ENCODE assay signal across 1 cellular context in the genomic region with DNA sequence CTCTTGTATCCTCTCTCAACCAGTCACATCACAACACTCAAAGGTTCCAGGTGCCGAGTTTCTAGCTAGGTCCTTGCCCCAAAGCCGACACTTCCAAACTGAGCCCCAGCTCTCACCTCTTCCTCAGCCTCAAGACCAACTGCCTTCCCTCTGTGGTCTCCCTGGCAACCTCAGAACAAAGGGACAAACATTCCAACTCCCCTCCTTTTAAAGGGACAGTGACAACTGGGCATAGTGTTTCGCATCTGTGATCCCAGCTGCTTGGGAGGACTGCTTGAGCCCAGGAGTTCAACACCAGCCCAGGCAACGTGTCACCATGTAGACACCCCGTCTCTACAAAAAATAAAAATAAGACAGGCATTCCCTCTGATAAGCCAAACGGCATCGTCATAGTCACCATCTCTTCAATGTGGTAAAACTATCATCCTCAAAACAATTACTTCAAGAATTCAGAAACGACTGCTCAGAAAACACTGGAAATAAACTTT.
TF ChIP-seq lines count a peak whose summit lies in the region.

No MANE protein-coding gene starts in this region.

TF ChIP-seq in K562, 482 proteins besides CTCF, POLR2A, EP300 and RAD21:
- TF ChIP-seq PKNOX1 (IDR thresholded peaks at IDR 0.05) (0 out of 2 replicates have a peak, but pooled peaks have one; percentile 15), TFAP4 (CRISPR knock-in tag; IDR thresholded peaks at IDR 0.05; ENCODE audit: borderline replicate concordance) (peak; percentile 22; the same call in 1 of the 2 replicates), RFX1 (IDR thresholded peaks at IDR 0.05) (peak; percentile 86), TEAD1 (CRISPR knock-in tag; IDR thresholded peaks at IDR 0.05) (0 out of 4 replicates have a peak, but pooled peaks of 1 of the 2 experiments have one; percentile 68), ERF (CRISPR knock-in tag; IDR thresholded peaks at IDR 0.05) (no peak), XRCC4 (IDR thresholded peaks at IDR 0.05; ENCODE audit: extremely low read depth, insufficient read depth, insufficient read length) (no peak), ZFP91 (CRISPR knock-in tag; IDR thresholded peaks at IDR 0.05) (peak; percentile 97), RUNX1 (IDR thresholded peaks at IDR 0.05; ENCODE audit: low read depth) (no peak), FOXJ2 (tag; IDR thresholded peaks at IDR 0.05) (0 out of 2 replicates have a peak, but pooled peaks have one; percentile 52), RERE (CRISPR knock-in tag; IDR thresholded peaks at IDR 0.05; ENCODE audit: borderline replicate concordance) (no peak), CBX5 (IDR thresholded peaks at IDR 0.05; ENCODE audit: borderline replicate concordance, low read depth) (no peak), HDAC2 (IDR thresholded peaks at IDR 0.05) (no peak), SP1 (CRISPR knock-in tag; IDR thresholded peaks at IDR 0.05) (peak; percentile 35; the same call in 1 of the 2 replicates), MXI1 (IDR thresholded peaks at IDR 0.05; ENCODE audit: low read depth, low read length) (0 out of 2 replicates have a peak, but pooled peaks have one; percentile 40), CREM (IDR thresholded peaks at IDR 0.05; ENCODE audit: low read depth) (0 out of 2 replicates have a peak, but pooled peaks have one; percentile 2)
